ENCODE assay signal across 27 cellular contexts in genomic region chr15:84919268-84919667, GRCh38. TPM values are rescaled to one million over a fixed set of nuclear protein-coding genes. Genes with fewer than 3 reads are reported as not detected.
"Had no signal": no experiment of that assay in that cellular context is flagged by ENCODE, and none has a peak within 500 bp of the region (broad histone marks: within the 10 kb centered on the region; RNA-seq: fewer than 3 reads in every experiment).

No MANE protein-coding gene starts in this region.

- H3K27me3 Mint-ChIP-seq: activated naive CD4-positive, alpha-beta T cell treated with anti-CD3 and anti-CD28 coated beads, Interleukin-2, amount 50 U/mL, for 24 hours had no signal

- FAIRE-seq: astrocyte had no signal

- DNase-seq: activated CD4-positive, alpha-beta T cell treated with anti-CD3 and anti-CD28 coated beads for 48 hours; activated CD4-positive, alpha-beta T cell treated with anti-CD3 and anti-CD28 coated beads, Interleukin-2, amount 50 U/mL, for 4 hours; activated CD4-positive, CD25-positive, alpha-beta regulatory T cell treated with anti-CD3 and anti-CD28 coated beads, Interleukin-2, amount 50 U/mL, for 72 hours; activated CD8-positive, alpha-beta memory T cell treated with anti-CD3 and anti-CD28 coated beads, Interleukin-2, amount 50 U/mL, for 48 hours; activated CD8-positive, alpha-beta T cell treated with anti-CD3 and anti-CD28 coated beads, Interleukin-2, amount 10 ng/mL, durations not matched to agents 7 days and 5 days; activated effector memory CD4-positive, alpha-beta T cell treated with Interleukin-2 at 50 U/mL for 16 hours; activated naive CD4-positive, alpha-beta T cell; activated T-cell treated with anti-CD3 and anti-CD28 coated beads, Interleukin-2, amount 50 U/mL, for 1 hour; amniotic stem cell; NCI-H1092; NCI-H1417; NCI-H1930; NCI-H345; NCI-H510A; NCI-H526 treated with DMSO at 0.1 percent for 48 hours; NCI-H82; T-helper 17 cell; T-helper 9 cell had no signal

- H3K4me3 Mint-ChIP-seq: activated CD8-positive, alpha-beta T cell treated with anti-CD3 and anti-CD28 coated beads, Interleukin-2, amount 10 ng/mL, durations not matched to agents 7 days and 5 days; activated naive CD4-positive, alpha-beta T cell treated with anti-CD3 and anti-CD28 coated beads, Interleukin-2, amount 50 U/mL, for 24 hours; brain; T-helper 17 cell; WTC11 had no signal

- H3K9me3 Mint-ChIP-seq: activated naive CD4-positive, alpha-beta T cell treated with anti-CD3 and anti-CD28 coated beads, Interleukin-2, amount 50 U/mL, for 24 hours; WTC11 had no signal

- H3K36me3 Mint-ChIP-seq: activated naive CD4-positive, alpha-beta T cell treated with anti-CD3 and anti-CD28 coated beads, Interleukin-2, amount 50 U/mL, for 24 hours; brain; WTC11 had no signal

- H3K4me2 ChIP-seq: KMS-11 had no signal

- ATAC-seq: activated CD8-positive, alpha-beta T cell treated with anti-CD3 and anti-CD28 coated beads, Interleukin-2, amount 10 ng/mL, durations not matched to agents 7 days and 5 days; Right ventricle myocardium inferior; T-helper 17 cell; WTC11 had no signal

- H3K27ac ChIP-seq: KMS-11 had no signal

- H3K27ac Mint-ChIP-seq: activated CD8-positive, alpha-beta T cell treated with anti-CD3 and anti-CD28 coated beads, Interleukin-2, amount 10 ng/mL, durations not matched to agents 7 days and 5 days; activated naive CD4-positive, alpha-beta T cell treated with anti-CD3 and anti-CD28 coated beads, Interleukin-2, amount 50 U/mL, for 24 hours; T-helper 17 cell; WTC11 had no signal

- H3K4me1 Mint-ChIP-seq: activated naive CD4-positive, alpha-beta T cell treated with anti-CD3 and anti-CD28 coated beads, Interleukin-2, amount 50 U/mL, for 24 hours had no signal

RNA-seq across cellular contexts. Expression of gene SLC28A1, which starts 34.8 kb away (rescaled TPM):
- total RNA-seq: activated CD8-positive, alpha-beta T cell treated with anti-CD3 and anti-CD28 coated beads, Interleukin-2, amount 10 ng/mL, durations not matched to agents 7 days and 5 days; astrocyte; MCF 10A; OCI-LY7; RPMI7951; T-helper 17 cell; WTC11 had no signal
